In the genomic region with DNA sequence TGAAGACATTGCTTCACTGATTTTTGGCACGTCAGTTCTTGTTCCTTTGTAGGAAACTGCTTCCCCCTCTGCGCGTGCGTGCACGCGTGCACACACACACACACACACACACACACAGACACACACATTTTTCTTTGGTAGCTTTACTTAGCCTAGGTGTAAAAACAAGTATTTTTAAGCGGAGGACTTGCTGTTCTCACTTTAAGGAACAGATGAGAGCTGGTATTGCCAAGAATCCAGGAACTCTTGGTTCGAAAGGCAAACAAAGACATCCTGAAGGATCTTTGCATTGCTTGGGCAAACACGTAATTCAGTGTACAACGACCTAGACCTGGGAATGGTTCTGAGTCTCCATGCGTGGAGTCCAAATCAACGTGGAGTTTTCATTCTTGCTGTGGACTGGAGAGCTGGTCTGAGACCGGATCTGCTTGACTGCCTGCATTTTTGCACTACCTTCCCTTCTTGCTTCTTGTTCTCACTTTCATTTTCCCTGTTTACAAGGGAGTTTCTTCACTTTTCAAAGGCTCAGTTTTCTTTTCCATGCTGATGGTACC, we compare ENCODE assay signal across 8 cellular contexts. TPM values are rescaled to one million over a fixed set of nuclear protein-coding genes. Genes with fewer than 3 reads are reported as not detected.
DNase-seq lines count a peak whose midpoint lies in the region; ATAC-seq and TF ChIP-seq lines count a peak whose summit lies in the region.

No MANE protein-coding gene starts in this region.

- peak overlapping the region; percentile 41 for H3K27ac Mint-ChIP-seq in progenitor cell of endocrine pancreas

- no peak overlapping the region for H3K4me3 Mint-ChIP-seq in progenitor cell of endocrine pancreas (ENCODE audit: low read depth)

- H3K36me3 Mint-ChIP-seq in progenitor cell of endocrine pancreas (ENCODE audit: insufficient read depth): peaks cover 6% of the 10 kb centered on the region

- no peak for TF ChIP-seq CTCF in progenitor cell of endocrine pancreas (IDR thresholded peaks at IDR 0.05; ENCODE audit: unreplicated experiment)

- no peaks in the 10 kb centered on the region for H3K27me3 Mint-ChIP-seq in progenitor cell of endocrine pancreas

- ATAC-seq in GM18858 (IDR thresholded peaks at IDR 0.05; ENCODE audit: unreplicated experiment) (peak; percentile 40), HG02973 (IDR thresholded peaks at IDR 0.05; ENCODE audit: unreplicated experiment) (peak; percentile 54)

- H3K27ac ChIP-seq in caudate nucleus (ENCODE audit: low read depth, low read length): peak overlapping the region; percentile 11

- DNase-seq in caudate nucleus (lab: John Stamatoyannopoulos, UW): no peak
- DNase-seq in progenitor cell of endocrine pancreas (ENCODE audit: low spot score, unreplicated experiment): no peak
- no peak for DNase-seq in COLO829 (ENCODE audit: low spot score)
- DNase-seq in AML-193 (lab: John Stamatoyannopoulos, UW): no peak
- no peak for DNase-seq in activated gamma-delta T cell treated with Interleukin-2 at 50 U/mL for 16 hours
- no peak for DNase-seq in HT-29 (ENCODE audit: low spot score)

- H3K4me1 Mint-ChIP-seq in progenitor cell of endocrine pancreas (ENCODE audit: low read depth): no peaks in the 10 kb centered on the region

- no peaks in the 10 kb centered on the region for H3K9me3 Mint-ChIP-seq in progenitor cell of endocrine pancreas (ENCODE audit: low read depth)

RNA-seq across cellular contexts. Expression of a gene that starts 8.2 kb away (rescaled TPM):
- total RNA-seq in progenitor cell of endocrine pancreas: 6.5 and 7.1 TPM in 2 replicates
- total RNA-seq in HT-29 (2014; rRNA removed; shearing (Covaris generic)): 2.6 and 3.9 TPM in 2 replicates

RNA-seq across cellular contexts. Expression of a gene that starts 31.7 kb away (rescaled TPM):
- 121 and 123 TPM in 2 replicates for total RNA-seq in progenitor cell of endocrine pancreas
- total RNA-seq in HT-29 (2014; rRNA removed; shearing (Covaris generic)): 61.1 and 71.3 TPM in 2 replicates

RNA-seq across cellular contexts. Expression of a gene that starts 38.3 kb away (rescaled TPM):
- not detected in 2 replicates for total RNA-seq in progenitor cell of endocrine pancreas
- not detected in 2 replicates for total RNA-seq in HT-29 (2014; rRNA removed; shearing (Covaris generic))
